Comparison of ENCODE assay signal across 12 cellular contexts in genomic region chr7:30091431-30092386, GRCh38. TPM values are rescaled to one million over a fixed set of nuclear protein-coding genes. Genes with fewer than 3 reads are reported as not detected.
DNase-seq lines count a peak whose midpoint lies in the region; ATAC-seq and TF ChIP-seq lines count a peak whose summit lies in the region.
"Had no signal": no experiment of that assay in that cellular context is flagged by ENCODE, and none has a peak within 500 bp of the region (broad histone marks: within the 10 kb centered on the region; RNA-seq: fewer than 3 reads in every experiment).

No MANE protein-coding gene starts in this region.

- H3K27me3 ChIP-seq in BJ (ENCODE audit: control insufficient read depth, insufficient read depth, low read length) = no peaks in the 10 kb centered on the region
- no peaks in the 10 kb centered on the region for H3K27me3 ChIP-seq in endodermal cell (ENCODE audit: control insufficient read depth, insufficient read depth, low read length, poor library complexity, severe bottlenecking)
- H3K27me3 ChIP-seq: pancreas, vagina had no signal

- no peak overlapping the region for H3K27ac Mint-ChIP-seq in endodermal cell

- H3K4me3 Mint-ChIP-seq in endodermal cell = no peak overlapping the region

- H3K4me3 ChIP-seq in BJ (ENCODE audit: low read depth, low read length) (no peak overlapping the region), fibroblast of pulmonary artery (replicated peaks; ENCODE audit: low read depth, low read length) (no peak overlapping the region), endodermal cell (ENCODE audit: low read length) (no peak overlapping the region)
- H3K4me3 ChIP-seq: pancreas, vagina had no signal

- POLR2A ChIA-PET in BJ (lab: Charles Lee) (interaction anchor here (0.6 to 0.9 kb wide), 3 partner anchors 9 to 754 kb away, joined by 3 to 5 read pairs (median 4); no protein-coding TSS in a partner anchor), RWPE1 (lab: Yijun Ruan, JAX; ENCODE audit: low non-redundant PET) (no interaction called here)

- H3K27me3 Mint-ChIP-seq in endodermal cell (ENCODE audit: insufficient read depth) = no peaks in the 10 kb centered on the region

- TF ChIP-seq CTCF in BJ (IDR thresholded peaks at IDR 0.05; ENCODE audit: insufficient read depth, low read depth, low read length) (no peak), RWPE1 (conservative IDR thresholded peaks at IDR 0.05; ENCODE audit: low read depth) (no peak), fibroblast of pulmonary artery (IDR thresholded peaks at IDR 0.05; ENCODE audit: low read length, missing control alignments) (no peak), endodermal cell (conservative IDR thresholded peaks at IDR 0.05) (no peak)

- WGBS in endodermal cell (ENCODE audit: insufficient coverage in 1 of 2, insufficient read length in 1 of 2), 2 experiments = 90% methylated on average over 5 to 9 of the region's 9 CpGs

- no peak for ATAC-seq in HG02970 (IDR thresholded peaks at IDR 0.05; ENCODE audit: low FRiP score, unreplicated experiment)
- ATAC-seq: left colon had no signal

- H3K9me3 ChIP-seq in endodermal cell (ENCODE audit: control insufficient read depth, low read length) = no peaks in the 10 kb centered on the region
- H3K9me3 ChIP-seq: pancreas, vagina had no signal

- no peaks in the 10 kb centered on the region for H3K4me1 Mint-ChIP-seq in endodermal cell

- peak; percentile 73 for DNase-seq in BJ (ENCODE audit: low read depth)
- peak; percentile 88 for DNase-seq in RWPE1 (ENCODE audit: low spot score)
- DNase-seq in fibroblast of pulmonary artery (ENCODE audit: low read depth) = peak; percentile 84
- DNase-seq in pons (ENCODE audit: low spot score) = peak; percentile 19
- no peak for DNase-seq in activated CD4-positive, CD25-positive, alpha-beta regulatory T cell (lab: John Stamatoyannopoulos, UW)
- no peak for DNase-seq in NCI-H2196 treated with DMSO at 0.1 percent for 48 hours (lab: John Stamatoyannopoulos, UW; ENCODE audit: unreplicated experiment)
- no peak for DNase-seq in endodermal cell
- DNase-seq: activated effector memory CD4-positive, alpha-beta T cell treated with anti-CD3 and anti-CD28 coated beads, Interleukin-2, amount 50 U/mL, for 16 hours; left colon; pancreas had no signal

- CTCF ChIA-PET in BJ (lab: Yijun Ruan, JAX) = interaction anchor here (0.7 to 2.8 kb wide), 4 partner anchors 10 to 28 kb away, joined by 3 to 7 read pairs (median 4); no protein-coding TSS in a partner anchor
- CTCF ChIA-PET in RWPE1 (lab: Yijun Ruan, JAX) = no interaction called here

- no peak overlapping the region for H3K9ac ChIP-seq in endodermal cell (ENCODE audit: extremely low read depth, low read length, poor library complexity, severe bottlenecking)

- H3K27ac ChIP-seq in RWPE1 (no peak overlapping the region), endodermal cell (ENCODE audit: low read depth, low read length) (no peak overlapping the region)
- H3K27ac ChIP-seq: pancreas had no signal

- H3K4me1 ChIP-seq in endodermal cell (ENCODE audit: control insufficient read depth, insufficient read depth, low read length) = no peaks in the 10 kb centered on the region
- H3K4me1 ChIP-seq: pancreas, vagina had no signal

- no peaks in the 10 kb centered on the region for H3K36me3 ChIP-seq in BJ (ENCODE audit: control insufficient read depth, insufficient read depth, low read length)
- H3K36me3 ChIP-seq in endodermal cell (ENCODE audit: control insufficient read depth, insufficient read depth, low read length) = peaks cover 10% of the 10 kb centered on the region
- H3K36me3 ChIP-seq: pancreas, vagina had no signal

- H3K36me3 Mint-ChIP-seq in endodermal cell (ENCODE audit: low read depth) = peaks cover 25% of the 10 kb centered on the region

- peaks cover 23% of the 10 kb centered on the region for H3K9me3 Mint-ChIP-seq in endodermal cell

RNA-seq across cellular contexts. Expression of gene MTURN, which starts 43.1 kb away (rescaled TPM):
- polyA plus RNA-seq in BJ (2011; rRNA removed) = 7.0 and 9.2 TPM in 2 replicates
- 3.7 TPM in 2 replicates for polyA minus RNA-seq in BJ (2011; rRNA and poly(A)+ RNA removed)
- 10 to 100 TPM; 11.2 to 12.1 TPM for total RNA-seq in endodermal cell
- 11.9 TPM for polyA plus RNA-seq in endodermal cell (2013, experiment 1 of 2)
- 10.0 TPM for polyA plus RNA-seq in endodermal cell (2013, experiment 2 of 2)

Comparison
In these comparisons a context has a peak if more than half of its experiments do, and no peak if none do; other contexts are left out.
1. DNase-seq: peak in BJ (single experiment), RWPE1 (single experiment), fibroblast of pulmonary artery (single experiment) and pons (single experiment); none in activated CD4-positive, CD25-positive, alpha-beta regulatory T cell (0 of 4), NCI-H2196 treated with DMSO at 0.1 percent for 48 hours (single experiment) and endodermal cell (single experiment).